18 cellular contexts compared by ENCODE assay signal in genomic region chr15:62088361-62088693, GRCh38. TPM values are rescaled to one million over a fixed set of nuclear protein-coding genes. Genes with fewer than 3 reads are reported as not detected.
"Had no signal": no experiment of that assay in that cellular context is flagged by ENCODE, and none has a peak within 500 bp of the region (broad histone marks: within the 10 kb centered on the region; RNA-seq: fewer than 3 reads in every experiment).

No MANE protein-coding gene starts in this region.

- H3K4me3 ChIP-seq: left ventricle myocardium inferior, neural progenitor cell, ovary, suprapubic skin had no signal

- H3K27me3 ChIP-seq: neural progenitor cell, ovary, suprapubic skin had no signal

- H2AFZ ChIP-seq: neural progenitor cell had no signal

- H3K4me1 ChIP-seq: neural progenitor cell had no signal

- H3K4me2 ChIP-seq: neural progenitor cell had no signal

- DNase-seq: activated CD4-positive, alpha-beta T cell treated with anti-CD3 and anti-CD28 coated beads, Interleukin-2, amount 50 U/mL, for 1 hour; activated CD4-positive, CD25-positive, alpha-beta regulatory T cell treated with anti-CD3 and anti-CD28 coated beads, Interleukin-2, amount 50 U/mL, for 72 hours; activated CD8-positive, alpha-beta memory T cell treated with anti-CD3 and anti-CD28 coated beads, Interleukin-2, amount 50 U/mL, for 4 hours; activated effector memory CD4-positive, alpha-beta T cell treated with Interleukin-2 at 50 U/mL for 16 hours; activated naive CD4-positive, alpha-beta T cell treated with anti-CD3 and anti-CD28 coated beads, Interleukin-2, amount 50 U/mL, for 16 hours; activated T-cell treated with anti-CD3 and anti-CD28 coated beads, Interleukin-2, amount 50 U/mL, for 4 hours; left ventricle myocardium inferior; naive B cell; ovary; stimulated activated CD4-positive, alpha-beta T cell treated with anti-CD3 and anti-CD28 coated beads, Interleukin-12 subunit alpha, Interleukin-12 subunit beta, amount 100 ng/mL, for 4 hours; stimulated activated CD4-positive, alpha-beta T cell treated with anti-CD3 and anti-CD28 coated beads, Interleukin-1b, Interleukin-23, amount 100 ng/mL, for 48 hours; trophoblast cell had no signal

- H3K36me3 ChIP-seq: left ventricle myocardium inferior, neural progenitor cell, ovary, suprapubic skin had no signal

- H3K27ac ChIP-seq: left ventricle myocardium inferior, neural progenitor cell, ovary, suprapubic skin, VCaP had no signal

- H3K9ac ChIP-seq: neural progenitor cell had no signal

- H3K9me3 ChIP-seq: left ventricle myocardium inferior, ovary, suprapubic skin had no signal

RNA-seq across cellular contexts. Expression of gene C2CD4A, which starts 21.6 kb away (rescaled TPM):
- total RNA-seq: astrocyte, left ventricle myocardium inferior, mammary epithelial cell, sciatic nerve had no signal
